In genomic region chr4:176186067-176186466, GRCh38 we compare ENCODE assay signal across 1 cellular context.
TF ChIP-seq lines count a peak whose summit lies in the region.

No MANE protein-coding gene starts in this region.

TF ChIP-seq in H1, 55 proteins besides CTCF, POLR2A, EP300 and RAD21 (continued from another document):
- TF ChIP-seq ATF2 (IDR thresholded peaks at IDR 0.05; ENCODE audit: low read length) (no peak), SP4 (IDR thresholded peaks at IDR 0.05; ENCODE audit: low read length) (no peak), JUND (IDR thresholded peaks at IDR 0.05; ENCODE audit: low read length) (no peak), KDM5A (IDR thresholded peaks at IDR 0.05; ENCODE audit: low read length) (no peak), CTBP2 (IDR thresholded peaks at IDR 0.05; ENCODE audit: borderline replicate concordance, insufficient read depth, insufficient read length, low read length) (no peak), GTF2F1 (IDR thresholded peaks at IDR 0.05; ENCODE audit: borderline replicate concordance, low read depth, low read length) (no peak), CBX5 (IDR thresholded peaks at IDR 0.05; ENCODE audit: low read depth, low read length) (no peak), RFX5 (IDR thresholded peaks at IDR 0.05; ENCODE audit: borderline replicate concordance, low read depth, low read length) (no peak), GABPA (IDR thresholded peaks at IDR 0.05; ENCODE audit: borderline replicate concordance, insufficient read depth, low read length) (no peak), KDM4A (IDR thresholded peaks at IDR 0.05; ENCODE audit: low read depth, low read length, severe bottlenecking) (no peak), JUN (IDR thresholded peaks at IDR 0.05; ENCODE audit: low read depth, low read length) (no peak), RXRA (IDR thresholded peaks at IDR 0.05; ENCODE audit: insufficient read depth, low read depth, low read length) (no peak), EZH2 (IDR thresholded peaks at IDR 0.05; ENCODE audit: low read depth, low read length, severe bottlenecking) (no peak), CHD2 (IDR thresholded peaks at IDR 0.05; ENCODE audit: low read length) (no peak), TAF1 (IDR thresholded peaks at IDR 0.05; ENCODE audit: low read depth, low read length) (no peak), BACH1 (IDR thresholded peaks at IDR 0.05; ENCODE audit: low read length) (no peak), RNF2 (IDR thresholded peaks at IDR 0.05; ENCODE audit: borderline replicate concordance, low read depth, low read length, missing control alignments, poor library complexity, severe bottlenecking) (no peak)
TF ChIP-seq in H1: peak in this region for 0.
